20 cellular contexts compared by ENCODE assay signal in genomic region chr13:64912141-64912540, GRCh38.
DNase-seq lines count a peak whose midpoint lies in the region; ATAC-seq and TF ChIP-seq lines count a peak whose summit lies in the region.
"Had no signal": no experiment of that assay in that cellular context is flagged by ENCODE, and none has a peak within 500 bp of the region (broad histone marks: within the 10 kb centered on the region; RNA-seq: fewer than 3 reads in every experiment).

No MANE protein-coding gene starts in this region.

- H3K4me3 ChIP-seq in RWPE2 (ENCODE audit: severe bottlenecking) = no peak overlapping the region
- no peak overlapping the region for H3K4me3 ChIP-seq in retinal pigment epithelial cell (ENCODE audit: low read length)
- no peak overlapping the region for H3K4me3 ChIP-seq in neuronal stem cell (ENCODE audit: low read length in 2 of 2)
- no peak overlapping the region for H3K4me3 ChIP-seq in testis
- H3K4me3 ChIP-seq: gastrocnemius medialis, uterus had no signal

- no CpG with 5 or more reads among the region's 2 CpGs for WGBS in neuronal stem cell (ENCODE audit: extremely low coverage in 2 of 2, insufficient read length in 2 of 2, insufficient replicate concordance in 1 of 2), 2 donors
- 87 to 91% methylated on average over 2 of the region's 2 CpGs for whole genome bisulfite sequencing in testis, 2 donors

- peaks cover 18% of the 10 kb centered on the region for H3K9me3 Mint-ChIP-seq in stimulated activated memory B cell treated with anti-CD40 and anti-IgM and Interleukin-4, amounts not matched to agents 10 μg/mL and 1 μg/mL and 100 μg/mL, for 72 hours

- TF ChIP-seq POLR2A in testis (IDR thresholded peaks at IDR 0.05) = no peak

- peak; percentile 81 for ATAC-seq in RWPE2 (ENCODE audit: low read depth)
- ATAC-seq in stimulated activated memory B cell treated with anti-CD40 and anti-IgM and Interleukin-4, amounts not matched to agents 10 μg/mL and 1 μg/mL and 100 μg/mL, for 72 hours = no peak
- ATAC-seq: activated CD4-positive, alpha-beta T cell treated with anti-CD3 and anti-CD28 coated beads for 36 hours; gastrocnemius medialis; stimulated activated naive CD8-positive, alpha-beta T cell treated with anti-CD3 and anti-CD28 coated beads, Interleukin-15, Interleukin-2, amounts not matched to agents 100 U/mL and 50 U/mL, for 24 hours; T-helper 17 cell had no signal

- H3K4me1 ChIP-seq in RWPE2 (ENCODE audit: insufficient read depth, poor library complexity, severe bottlenecking) (peaks cover 8% of the 10 kb centered on the region), neuronal stem cell (ENCODE audit: control insufficient read depth in 2 of 2, insufficient read depth in 1 of 2, low read depth in 1 of 2, low read length in 2 of 2) (no peaks in the 10 kb centered on the region), testis (no peaks in the 10 kb centered on the region)
- H3K4me1 ChIP-seq: gastrocnemius medialis, uterus had no signal

- H3K23ac ChIP-seq in neuronal stem cell (ENCODE audit: low read depth, low read length, poor library complexity) = no peak overlapping the region

- H3K36me3 ChIP-seq in RWPE2 (ENCODE audit: low read depth) (no peaks in the 10 kb centered on the region), neuronal stem cell (replicated peaks in 1 of 2; ENCODE audit: control insufficient read depth in 2 of 2, insufficient read depth in 2 of 2, low read length in 2 of 2) (no peaks in the 10 kb centered on the region), testis (ENCODE audit: low read depth, missing control alignments) (no peaks in the 10 kb centered on the region)
- H3K36me3 ChIP-seq: gastrocnemius medialis, uterus had no signal

- no peak overlapping the region for H3K4me2 ChIP-seq in neuronal stem cell (ENCODE audit: insufficient read depth, low read length, poor library complexity, severe bottlenecking)

- H4K91ac ChIP-seq in neuronal stem cell (ENCODE audit: low read depth, low read length, poor library complexity) = no peak overlapping the region

- H3K4ac ChIP-seq in neuronal stem cell (ENCODE audit: low read length) = no peak overlapping the region

- H3K4me3 Mint-ChIP-seq in stimulated activated memory B cell treated with anti-CD40 and anti-IgM and Interleukin-4, amounts not matched to agents 10 μg/mL and 1 μg/mL and 100 μg/mL, for 72 hours = no peak overlapping the region
- H3K4me3 Mint-ChIP-seq: activated CD4-positive, alpha-beta T cell treated with anti-CD3 and anti-CD28 coated beads for 36 hours; CD4-positive, CD25-positive, alpha-beta regulatory T cell; dendritic cell treated with granulocyte-macrophage colony-stimulating factor and Interleukin-4, amounts not matched to agents 40 ng/mL and 50 ng/mL, for 4 days; T-helper 17 cell had no signal

- no peak overlapping the region for H2BK15ac ChIP-seq in neuronal stem cell (ENCODE audit: low read length)

- H3K9ac ChIP-seq in neuronal stem cell (ENCODE audit: low read depth, low read length, poor library complexity) = no peak overlapping the region

- H3K27me3 ChIP-seq in RWPE2 (ENCODE audit: insufficient read depth, poor library complexity, severe bottlenecking) = no peaks in the 10 kb centered on the region
- H3K27me3 ChIP-seq in neuronal stem cell (ENCODE audit: control insufficient read depth in 3 of 3, insufficient read depth in 3 of 3, low read depth in 1 of 3, low read length in 3 of 3) = no peaks in the 10 kb centered on the region
- no peaks in the 10 kb centered on the region for H3K27me3 ChIP-seq in testis
- H3K27me3 ChIP-seq: gastrocnemius medialis, uterus had no signal

- intact Hi-C loops in testis (cut with DNase I; ENCODE audit: low total_unique reads) = no loop called here

- H3K27ac Mint-ChIP-seq in stimulated activated memory B cell treated with anti-CD40 and anti-IgM and Interleukin-4, amounts not matched to agents 10 μg/mL and 1 μg/mL and 100 μg/mL, for 72 hours = no peak overlapping the region
- H3K27ac Mint-ChIP-seq: activated CD4-positive, alpha-beta T cell treated with anti-CD3 and anti-CD28 coated beads for 36 hours; CD4-positive, CD25-positive, alpha-beta regulatory T cell; dendritic cell treated with granulocyte-macrophage colony-stimulating factor and Interleukin-4, amounts not matched to agents 40 ng/mL and 50 ng/mL, for 4 days; T-helper 17 cell had no signal

- H2AK5ac ChIP-seq in neuronal stem cell (ENCODE audit: low read depth, low read length) = no peak overlapping the region

- TF ChIP-seq CTCF in RWPE2 (IDR thresholded peaks at IDR 0.05; ENCODE audit: poor library complexity, severe bottlenecking) (no peak), retinal pigment epithelial cell (conservative IDR thresholded peaks at IDR 0.05; ENCODE audit: low read depth, low read length) (no peak), testis (IDR thresholded peaks at IDR 0.05) (no peak)

- H3K18ac ChIP-seq in neuronal stem cell (ENCODE audit: low read length) = no peak overlapping the region

- no peaks in the 10 kb centered on the region for H3K9me3 ChIP-seq in RWPE2 (ENCODE audit: severe bottlenecking)
- H3K9me3 ChIP-seq in neuronal stem cell (replicated peaks in 1 of 2; ENCODE audit: control insufficient read depth in 2 of 2, insufficient read depth in 1 of 2, low read depth in 1 of 2, low read length in 2 of 2) = peaks cover 2 to 7% of the 10 kb centered on the region in 2 donors
- H3K9me3 ChIP-seq in testis = no peaks in the 10 kb centered on the region
- H3K9me3 ChIP-seq: gastrocnemius medialis, uterus had no signal

- no peak overlapping the region for H2BK12ac ChIP-seq in neuronal stem cell (ENCODE audit: low read length)

- DNase-seq in GM04503 (ENCODE audit: low read depth) (peak; percentile 25), RWPE2 (ENCODE audit: low spot score) (no peak), epithelial cell of prostate (ENCODE audit: low read depth, low spot score) (peak; percentile 1), retinal pigment epithelial cell (ENCODE audit: low read depth) (peak; percentile 10), neuronal stem cell (ENCODE audit: low spot score) (no peak), testis (no peak), NCI-H345 treated with DMSO at 0.1 percent for 48 hours (lab: John Stamatoyannopoulos, UW; ENCODE audit: unreplicated experiment) (no peak)
- DNase-seq: activated CD4-positive, alpha-beta T cell treated with anti-CD3 and anti-CD28 coated beads for 36 hours; activated T-cell treated with anti-CD3 and anti-CD28 coated beads, Interleukin-2, amount 50 U/mL, for 1 hour; CD4-positive, CD25-positive, alpha-beta regulatory T cell; gastrocnemius medialis; kidney; NCI-H1092; NCI-H2227 treated with DMSO at 0.1 percent for 48 hours; stimulated activated CD4-positive, alpha-beta T cell treated with anti-CD3 and anti-CD28 coated beads, Interleukin-4, amount 100 ng/mL, for 1 hour; stimulated activated naive CD8-positive, alpha-beta T cell treated with anti-CD3 and anti-CD28 coated beads, Interleukin-15, Interleukin-2, amounts not matched to agents 100 U/mL and 50 U/mL, for 24 hours; T-helper 17 cell; uterus had no signal

- no peak overlapping the region for H2BK120ac ChIP-seq in neuronal stem cell (ENCODE audit: low read depth, low read length)

- H3K79me1 ChIP-seq in neuronal stem cell (ENCODE audit: low read depth, low read length) = no peaks in the 10 kb centered on the region

- no peaks in the 10 kb centered on the region for H3K4me1 Mint-ChIP-seq in stimulated activated memory B cell treated with anti-CD40 and anti-IgM and Interleukin-4, amounts not matched to agents 10 μg/mL and 1 μg/mL and 100 μg/mL, for 72 hours
- H3K4me1 Mint-ChIP-seq: activated CD4-positive, alpha-beta T cell treated with anti-CD3 and anti-CD28 coated beads for 36 hours; CD4-positive, CD25-positive, alpha-beta regulatory T cell; T-helper 17 cell had no signal

- no peak overlapping the region for H3K14ac ChIP-seq in neuronal stem cell (ENCODE audit: low read length)

- H2AFZ ChIP-seq in neuronal stem cell (ENCODE audit: low read length) = no peak overlapping the region

- H3K27me3 Mint-ChIP-seq in stimulated activated memory B cell treated with anti-CD40 and anti-IgM and Interleukin-4, amounts not matched to agents 10 μg/mL and 1 μg/mL and 100 μg/mL, for 72 hours = no peaks in the 10 kb centered on the region
- H3K27me3 Mint-ChIP-seq: activated CD4-positive, alpha-beta T cell treated with anti-CD3 and anti-CD28 coated beads for 36 hours; CD4-positive, CD25-positive, alpha-beta regulatory T cell; dendritic cell treated with granulocyte-macrophage colony-stimulating factor and Interleukin-4, amounts not matched to agents 40 ng/mL and 50 ng/mL, for 4 days; T-helper 17 cell had no signal

- H3K36me3 Mint-ChIP-seq in stimulated activated memory B cell treated with anti-CD40 and anti-IgM and Interleukin-4, amounts not matched to agents 10 μg/mL and 1 μg/mL and 100 μg/mL, for 72 hours = no peaks in the 10 kb centered on the region
- H3K36me3 Mint-ChIP-seq: CD4-positive, CD25-positive, alpha-beta regulatory T cell had no signal

- H3K27ac ChIP-seq in RWPE2 (ENCODE audit: poor library complexity, severe bottlenecking) = peak overlapping the region; percentile 39
- no peak overlapping the region for H3K27ac ChIP-seq in epithelial cell of prostate
- no peak overlapping the region for H3K27ac ChIP-seq in neuronal stem cell (replicated peaks; ENCODE audit: low read length)
- no peak overlapping the region for H3K27ac ChIP-seq in testis
- H3K27ac ChIP-seq: gastrocnemius medialis, uterus had no signal

- no peak overlapping the region for H4K8ac ChIP-seq in neuronal stem cell (ENCODE audit: low read depth, low read length)

- no peak overlapping the region for H2BK5ac ChIP-seq in neuronal stem cell (ENCODE audit: low read length)

Comparison
In these comparisons a context has a peak if more than half of its experiments do, and no peak if none do; other contexts are left out.
1. DNase-seq: peak in GM04503 (single experiment), epithelial cell of prostate (single experiment) and retinal pigment epithelial cell (single experiment); none in RWPE2 (single experiment), neuronal stem cell (single experiment), testis (single experiment) and NCI-H345 treated with DMSO at 0.1 percent for 48 hours (single experiment).